14 cellular contexts compared by ENCODE assay signal in the genomic region with DNA sequence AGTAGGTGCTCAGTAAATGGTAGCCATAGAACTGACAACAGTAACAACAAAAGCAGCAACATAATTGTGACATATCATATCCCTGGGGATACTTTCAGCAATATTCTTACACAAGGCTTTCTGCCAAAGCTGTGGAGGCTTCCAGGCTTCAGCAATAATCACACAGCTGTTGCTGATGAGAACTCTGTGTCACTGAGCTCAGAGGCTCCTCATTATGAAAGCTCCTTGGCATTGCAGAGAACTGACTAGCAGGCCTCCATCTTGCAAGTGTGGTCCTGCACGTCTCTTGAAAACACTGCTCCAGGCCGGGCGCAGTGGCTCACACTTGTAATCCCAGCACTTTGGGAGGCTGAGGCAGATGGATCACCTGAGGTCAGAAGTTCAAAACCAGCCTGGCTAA.
DNase-seq lines count a peak whose midpoint lies in the region; ATAC-seq and TF ChIP-seq lines count a peak whose summit lies in the region.
"Had no signal": no experiment of that assay in that cellular context is flagged by ENCODE, and none has a peak within 500 bp of the region (broad histone marks: within the 10 kb centered on the region; RNA-seq: fewer than 3 reads in every experiment).

No MANE protein-coding gene starts in this region.

- no peak for TF ChIP-seq EP300 in sigmoid colon (IDR thresholded peaks at IDR 0.05)

- 84 to 86% methylated on average over 3 of the region's 3 CpGs for WGBS in sigmoid colon, 2 donors

- TF ChIP-seq POLR2A in sigmoid colon (IDR thresholded peaks at IDR 0.05): no peak

- H3K27me3 ChIP-seq in foreskin keratinocyte (no peaks in the 10 kb centered on the region), sigmoid colon (no peaks in the 10 kb centered on the region)
- H3K27me3 ChIP-seq: SJSA1 had no signal

- intact Hi-C loops in sigmoid colon (cut with DNase I): loop anchor here (5.0 kb wide), 2 partner anchors 96 to 329 kb away; a partner anchor contains a TSS

- DNase-seq in AG09319 (ENCODE audit: extremely low read depth, low read depth) (peak; percentile 7), NCI-H2171 treated with DMSO at 0.1 percent for 48 hours (lab: John Stamatoyannopoulos, UW) (peak; percentile 71), foreskin keratinocyte (no peak), sigmoid colon (peak; percentile 66)
- DNase-seq: activated CD8-positive, alpha-beta memory T cell treated with anti-CD3 and anti-CD28 coated beads for 24 hours; activated effector memory CD4-positive, alpha-beta T cell treated with anti-CD3 and anti-CD28 coated beads, Interleukin-2, amount 50 U/mL, for 16 hours; CD4-positive, CD25-positive, alpha-beta regulatory T cell; NCI-H2029 treated with DMSO at 0.1 percent for 48 hours had no signal

- H3K36me3 ChIP-seq in sigmoid colon: no peaks in the 10 kb centered on the region
- H3K36me3 ChIP-seq: SJSA1 had no signal

- H3K27ac ChIP-seq in foreskin keratinocyte (no peak overlapping the region), sigmoid colon (peak overlapping the region in 3 of 4 donors; percentile 59 to 79 (median 72))
- H3K27ac ChIP-seq: SJSA1 had no signal

- TF ChIP-seq CTCF in AG09319 (IDR thresholded peaks at IDR 0.05; ENCODE audit: low read depth, low read length) (no peak), foreskin keratinocyte (conservative IDR thresholded peaks at IDR 0.05) (no peak), sigmoid colon (IDR thresholded peaks at IDR 0.05) (no peak)

- H3K4me1 ChIP-seq in foreskin keratinocyte: peaks cover 5% of the 10 kb centered on the region
- H3K4me1 ChIP-seq in sigmoid colon: peaks cover 0 to 25% (median 24%) of the 10 kb centered on the region in 4 donors
- H3K4me1 ChIP-seq: SJSA1 had no signal

- H3K9me3 ChIP-seq in sigmoid colon: no peaks in the 10 kb centered on the region
- H3K9me3 ChIP-seq: SJSA1 had no signal

- no peak overlapping the region for H3K4me3 ChIP-seq in sigmoid colon
- H3K4me3 ChIP-seq: SJSA1, skin epidermis had no signal

- ATAC-seq in foreskin keratinocyte (peak; percentile 38), GM21786 (IDR thresholded peaks at IDR 0.05; ENCODE audit: unreplicated experiment) (no peak), GM18868 (IDR thresholded peaks at IDR 0.05; ENCODE audit: unreplicated experiment) (no peak), HG03565 (IDR thresholded peaks at IDR 0.05; ENCODE audit: unreplicated experiment) (no peak), HG03280 (IDR thresholded peaks at IDR 0.05; ENCODE audit: unreplicated experiment) (no peak)

Comparison
In these comparisons a context has a peak if more than half of its experiments do, and no peak if none do; other contexts are left out.
1. DNase-seq: peak in AG09319 (single experiment), NCI-H2171 treated with DMSO at 0.1 percent for 48 hours (single experiment) and sigmoid colon (single experiment); none in foreskin keratinocyte (0 of 2).